In the genomic region with DNA sequence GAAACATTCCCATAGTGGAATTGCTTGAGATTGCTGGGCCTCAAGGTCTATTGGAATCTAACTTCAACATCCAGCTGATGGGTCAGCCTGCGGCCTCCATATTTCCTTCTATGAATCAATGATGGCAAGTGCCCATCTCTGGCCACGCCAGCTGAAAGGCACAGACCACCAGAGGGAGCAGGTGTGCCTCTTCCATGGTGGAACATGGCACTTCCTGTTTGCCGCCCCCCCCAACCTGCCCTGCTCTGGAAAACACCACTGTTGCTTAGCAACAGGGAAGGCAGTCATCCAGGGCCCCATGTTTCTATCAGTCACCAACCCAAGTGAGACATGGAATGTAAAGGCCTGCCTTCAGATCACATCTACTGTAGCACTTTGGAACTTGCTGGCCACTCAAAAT, we compare ENCODE assay signal across 8 cellular contexts. TPM values are rescaled to one million over a fixed set of nuclear protein-coding genes. Genes with fewer than 3 reads are reported as not detected.
DNase-seq lines count a peak whose midpoint lies in the region; ATAC-seq and TF ChIP-seq lines count a peak whose summit lies in the region.

No MANE protein-coding gene starts in this region.

- H3K4me3 ChIP-seq in fibroblast of villous mesenchyme (ENCODE audit: low read depth, low read length), result no peak overlapping the region

- in situ Hi-C loops in G401 (cut with HindIII; ENCODE audit: low sequenced_read_pairs), result no loop called here

- TF ChIP-seq CTCF in fibroblast of villous mesenchyme (IDR thresholded peaks at IDR 0.05; ENCODE audit: insufficient read depth, low read depth, low read length), result peak; percentile 51

- DNase-seq in G401 (ENCODE audit: low spot score), result peak; percentile 92
- DNase-seq in NCI-H748 treated with DMSO at 0.1 percent for 48 hours (lab: John Stamatoyannopoulos, UW), result peak; percentile 85
- DNase-seq in activated CD8-positive, alpha-beta memory T cell treated with anti-CD3 and anti-CD28 coated beads, Interleukin-2, amount 50 U/mL, for 4 hours, result peak; percentile 35
- DNase-seq in fibroblast of villous mesenchyme (ENCODE audit: low read depth), result peak; percentile 27
- DNase-seq in occipital lobe (lab: John Stamatoyannopoulos, UW), result peak; percentile 41
- DNase-seq in amniotic stem cell (lab: John Stamatoyannopoulos, UW), result no peak

- ATAC-seq in HG03460 (IDR thresholded peaks at IDR 0.05; ENCODE audit: unreplicated experiment) (peak; percentile 59), HG03039 (IDR thresholded peaks at IDR 0.05; ENCODE audit: unreplicated experiment) (no peak)

RNA-seq across cellular contexts. Expression of a gene that starts 11.6 kb away (rescaled TPM):
- not detected in 2 replicates for total RNA-seq in G401 (2014; rRNA removed; shearing (Covaris generic))
- not detected in 2 replicates for total RNA-seq in fibroblast of villous mesenchyme
- total RNA-seq in occipital lobe, result not detected

RNA-seq across cellular contexts. Expression of a gene that starts 38.6 kb away (rescaled TPM):
- 0.44 and 1.4 TPM in 2 replicates for total RNA-seq in G401 (2014; rRNA removed; shearing (Covaris generic))
- 2.6 TPM in 2 replicates for total RNA-seq in fibroblast of villous mesenchyme
- 15.4 TPM for total RNA-seq in occipital lobe
